In the genomic region with DNA sequence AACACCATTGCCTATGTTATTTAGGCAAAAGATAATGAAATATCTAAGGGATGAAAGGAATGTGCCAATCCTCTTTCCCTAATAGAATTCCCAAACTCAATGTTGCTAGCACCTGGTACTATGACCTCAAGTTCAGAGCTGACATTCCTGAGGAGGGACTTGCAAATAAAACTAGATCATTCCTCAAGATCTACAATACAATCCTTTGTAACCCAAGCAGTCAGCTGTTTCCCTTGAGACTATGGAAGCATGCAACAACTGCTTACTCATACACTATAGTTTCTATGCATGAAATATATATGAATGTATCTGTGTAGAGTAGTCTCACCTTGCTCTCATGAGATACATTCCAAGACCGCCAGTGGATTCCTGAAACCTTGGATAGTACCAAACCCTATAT, we compare ENCODE assay signal across 16 cellular contexts.
DNase-seq lines count a peak whose midpoint lies in the region; ATAC-seq, FAIRE-seq and TF ChIP-seq lines count a peak whose summit lies in the region.
"Had no signal": no experiment of that assay in that cellular context is flagged by ENCODE, and none has a peak within 500 bp of the region (broad histone marks: within the 10 kb centered on the region; RNA-seq: fewer than 3 reads in every experiment).

No MANE protein-coding gene starts in this region.

- DNase-seq in SK-N-SH (no peak), astrocyte (ENCODE audit: low read depth) (peak; percentile 90), foreskin melanocyte (peak; percentile 93), urothelium cell line (ENCODE audit: low spot score) (peak; percentile 63), omental fat pad (ENCODE audit: low spot score) (no peak)
- DNase-seq: activated T-cell treated with anti-CD3 and anti-CD28 coated beads, Interleukin-2, amount 50 U/mL, for 24 hours; aorta; natural killer cell; NCI-H510A treated with DMSO at 0.1 percent for 48 hours; SHP77 treated with DMSO at 0.1 percent for 48 hours; tibial artery had no signal

- FAIRE-seq in astrocyte (lab: Jason Lieb, UNC) = peak; percentile 81
- no peak for FAIRE-seq in urothelium cell line (lab: Jason Lieb, UNC)
- FAIRE-seq: islet of Langerhans had no signal

- H3K36me3 ChIP-seq in SK-N-SH (replicated peaks in 1 of 2; ENCODE audit: control insufficient read depth in 1 of 2, insufficient read depth in 2 of 2, low read length in 1 of 2) (no peaks in the 10 kb centered on the region), astrocyte (ENCODE audit: insufficient read depth, low read length) (no peaks in the 10 kb centered on the region)
- H3K36me3 ChIP-seq: tibial artery had no signal

- no peaks in the 10 kb centered on the region for H3K27me3 Mint-ChIP-seq in astrocyte (ENCODE audit: low read depth, unreplicated experiment)
- H3K27me3 Mint-ChIP-seq: activated T-cell treated with anti-CD3 and anti-CD28 coated beads, Interleukin-2, amount 50 U/mL, for 24 hours had no signal

- no peaks in the 10 kb centered on the region for H3K9me2 ChIP-seq in SK-N-SH

- CTCF ChIA-PET in SK-N-SH (lab: Yijun Ruan, JAX) = no interaction called here

- no peaks in the 10 kb centered on the region for H3K9me3 Mint-ChIP-seq in astrocyte (ENCODE audit: unreplicated experiment)
- H3K9me3 Mint-ChIP-seq: activated T-cell treated with anti-CD3 and anti-CD28 coated beads, Interleukin-2, amount 50 U/mL, for 24 hours; natural killer cell had no signal

- H4K20me1 ChIP-seq in SK-N-SH (ENCODE audit: insufficient read depth) = no peaks in the 10 kb centered on the region
- H4K20me1 ChIP-seq in astrocyte (ENCODE audit: insufficient read depth, low read length) = peaks cover 6% of the 10 kb centered on the region

- no peak for TF ChIP-seq RAD21 in SK-N-SH (IDR thresholded peaks at IDR 0.05; ENCODE audit: low read length)

- H3K4me3 ChIP-seq in SK-N-SH (ENCODE audit: low read depth in 2 of 2, low read length in 1 of 2) (no peak overlapping the region), astrocyte (ENCODE audit: insufficient read depth, low read depth, low read length) (no peak overlapping the region)
- H3K4me3 ChIP-seq: skin epidermis, tibial artery had no signal

- ATAC-seq in SK-N-SH treated with all-trans-retinoic acid at 6 μM for 48 hours = no peak; the same call in 2 of the 3 replicates
- ATAC-seq in GM18498 (IDR thresholded peaks at IDR 0.05; ENCODE audit: unreplicated experiment) = no peak
- no peak for ATAC-seq in HG03432 (IDR thresholded peaks at IDR 0.05; ENCODE audit: unreplicated experiment)
- no peak for ATAC-seq in omental fat pad (ENCODE audit: low FRiP score)
- ATAC-seq: natural killer cell had no signal

- POLR2A ChIA-PET in SK-N-SH (lab: Yijun Ruan, JAX) = no interaction called here

- no peak overlapping the region for H2AFZ ChIP-seq in SK-N-SH (ENCODE audit: low read depth)
- no peak overlapping the region for H2AFZ ChIP-seq in astrocyte (ENCODE audit: low read depth, low read length)

- peak overlapping the region; percentile 89 for H3K27ac Mint-ChIP-seq in astrocyte (ENCODE audit: unreplicated experiment)
- H3K27ac Mint-ChIP-seq: activated T-cell treated with anti-CD3 and anti-CD28 coated beads, Interleukin-2, amount 50 U/mL, for 24 hours; natural killer cell had no signal

- H3K4me2 ChIP-seq in SK-N-SH (no peak overlapping the region), astrocyte (ENCODE audit: low read length) (peak overlapping the region; percentile 27)

- TF ChIP-seq CTCF in SK-N-SH (IDR thresholded peaks at IDR 0.05) (no peak), astrocyte (IDR thresholded peaks at IDR 0.05; ENCODE audit: insufficient read depth, low read depth, low read length) (no peak), omental fat pad (IDR thresholded peaks at IDR 0.05) (no peak)

- H3K4me1 Mint-ChIP-seq in astrocyte (ENCODE audit: low read depth, unreplicated experiment) = peaks cover 37% of the 10 kb centered on the region

- H3K9me3 ChIP-seq in SK-N-SH = no peaks in the 10 kb centered on the region
- H3K9me3 ChIP-seq in astrocyte (ENCODE audit: insufficient read depth, low read depth, low read length) = no peaks in the 10 kb centered on the region
- H3K9me3 ChIP-seq: tibial artery had no signal

- no peaks in the 10 kb centered on the region for H3K27me3 ChIP-seq in SK-N-SH (ENCODE audit: insufficient read depth)
- no peaks in the 10 kb centered on the region for H3K27me3 ChIP-seq in astrocyte (ENCODE audit: insufficient read depth, low read length)
- H3K27me3 ChIP-seq: tibial artery had no signal

- peaks cover 71% of the 10 kb centered on the region for H3K79me2 ChIP-seq in SK-N-SH (ENCODE audit: insufficient read depth)
- peaks cover 78% of the 10 kb centered on the region for H3K79me2 ChIP-seq in astrocyte (ENCODE audit: insufficient read depth, low read length)

- H3K4me1 ChIP-seq in SK-N-SH (ENCODE audit: control insufficient read depth in 1 of 2, insufficient read depth in 2 of 2, low read depth in 1 of 2, low read length in 1 of 2) = peaks cover 0 to 16% of the 10 kb centered on the region in 2 experiments; a peak in 3 of 4 replicates
- H3K4me1 ChIP-seq in astrocyte (ENCODE audit: insufficient read depth, low read length) = peaks cover 23% of the 10 kb centered on the region

- no peak overlapping the region for H3K4me3 Mint-ChIP-seq in astrocyte (ENCODE audit: unreplicated experiment)
- H3K4me3 Mint-ChIP-seq: activated T-cell treated with anti-CD3 and anti-CD28 coated beads, Interleukin-2, amount 50 U/mL, for 24 hours; natural killer cell had no signal

- H3K27ac ChIP-seq in SK-N-SH (ENCODE audit: low read depth in 2 of 2, low read length in 1 of 2) (no peak overlapping the region; a peak in 1 of 4 replicates), astrocyte (ENCODE audit: low read depth, low read length) (peak overlapping the region; percentile 42)
- H3K27ac ChIP-seq: skin epidermis, tibial artery had no signal

- 96% methylated on average over 1 of the region's 1 CpG for WGBS in SK-N-SH (ENCODE audit: low lambda C conversion rate)

- H3F3A ChIP-seq in SK-N-SH (replicated peaks; ENCODE audit: insufficient read depth) = peaks cover 9% of the 10 kb centered on the region

- H3K36me3 Mint-ChIP-seq in astrocyte (ENCODE audit: low read depth, unreplicated experiment) = peaks cover 3% of the 10 kb centered on the region
- H3K36me3 Mint-ChIP-seq: natural killer cell had no signal

- TF ChIP-seq EP300 in SK-N-SH (IDR thresholded peaks at IDR 0.05; ENCODE audit: borderline replicate concordance in 1 of 2, low read depth in 1 of 2, low read length in 1 of 2) = no peak

- no peak overlapping the region for H3K9ac ChIP-seq in SK-N-SH
- H3K9ac ChIP-seq in astrocyte (ENCODE audit: low read length) = no peak overlapping the region

TF ChIP-seq in SK-N-SH, 30 proteins besides CTCF, POLR2A, EP300 and RAD21 (continues in another document):
- TF ChIP-seq REST (IDR thresholded peaks at IDR 0.05; ENCODE audit: low read depth, low read length) (no peak), FOSL2 (IDR thresholded peaks at IDR 0.05; ENCODE audit: borderline replicate concordance, low read depth) (0 out of 2 replicates have a peak, but pooled peaks have one; percentile 20)

TF ChIP-seq in SK-N-SH treated with all-trans-retinoic acid at 6 μM for 48 hours, 23 proteins besides CTCF, POLR2A, EP300 and RAD21:
- TF ChIP-seq SNAI2 (CRISPR knock-in tag; IDR thresholded peaks at IDR 0.05) (no peak), ESRRG (CRISPR knock-in tag; IDR thresholded peaks at IDR 0.05) (no peak), BACH2 (CRISPR knock-in tag; IDR thresholded peaks at IDR 0.05; ENCODE audit: borderline replicate concordance) (no peak)
- TF ChIP-seq, protein P1, sequence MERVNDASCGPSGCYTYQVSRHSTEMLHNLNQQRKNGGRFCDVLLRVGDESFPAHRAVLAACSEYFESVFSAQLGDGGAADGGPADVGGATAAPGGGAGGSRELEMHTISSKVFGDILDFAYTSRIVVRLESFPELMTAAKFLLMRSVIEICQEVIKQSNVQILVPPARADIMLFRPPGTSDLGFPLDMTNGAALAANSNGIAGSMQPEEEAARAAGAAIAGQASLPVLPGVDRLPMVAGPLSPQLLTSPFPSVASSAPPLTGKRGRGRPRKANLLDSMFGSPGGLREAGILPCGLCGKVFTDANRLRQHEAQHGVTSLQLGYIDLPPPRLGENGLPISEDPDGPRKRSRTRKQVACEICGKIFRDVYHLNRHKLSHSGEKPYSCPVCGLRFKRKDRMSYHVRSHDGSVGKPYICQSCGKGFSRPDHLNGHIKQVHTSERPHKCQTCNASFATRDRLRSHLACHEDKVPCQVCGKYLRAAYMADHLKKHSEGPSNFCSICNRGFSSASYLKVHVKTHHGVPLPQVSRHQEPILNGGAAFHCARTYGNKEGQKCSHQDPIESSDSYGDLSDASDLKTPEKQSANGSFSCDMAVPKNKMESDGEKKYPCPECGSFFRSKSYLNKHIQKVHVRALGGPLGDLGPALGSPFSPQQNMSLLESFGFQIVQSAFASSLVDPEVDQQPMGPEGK (CRISPR knock-in tag; IDR thresholded peaks at IDR 0.05; ENCODE audit: borderline replicate concordance) = no peak

Comparison
In these comparisons a context has a peak if more than half of its experiments do, and no peak if none do; other contexts are left out.
1. DNase-seq: peak in astrocyte (single experiment), foreskin melanocyte (single experiment) and urothelium cell line (single experiment); none in SK-N-SH (single experiment) and omental fat pad (single experiment).